In the genomic region with DNA sequence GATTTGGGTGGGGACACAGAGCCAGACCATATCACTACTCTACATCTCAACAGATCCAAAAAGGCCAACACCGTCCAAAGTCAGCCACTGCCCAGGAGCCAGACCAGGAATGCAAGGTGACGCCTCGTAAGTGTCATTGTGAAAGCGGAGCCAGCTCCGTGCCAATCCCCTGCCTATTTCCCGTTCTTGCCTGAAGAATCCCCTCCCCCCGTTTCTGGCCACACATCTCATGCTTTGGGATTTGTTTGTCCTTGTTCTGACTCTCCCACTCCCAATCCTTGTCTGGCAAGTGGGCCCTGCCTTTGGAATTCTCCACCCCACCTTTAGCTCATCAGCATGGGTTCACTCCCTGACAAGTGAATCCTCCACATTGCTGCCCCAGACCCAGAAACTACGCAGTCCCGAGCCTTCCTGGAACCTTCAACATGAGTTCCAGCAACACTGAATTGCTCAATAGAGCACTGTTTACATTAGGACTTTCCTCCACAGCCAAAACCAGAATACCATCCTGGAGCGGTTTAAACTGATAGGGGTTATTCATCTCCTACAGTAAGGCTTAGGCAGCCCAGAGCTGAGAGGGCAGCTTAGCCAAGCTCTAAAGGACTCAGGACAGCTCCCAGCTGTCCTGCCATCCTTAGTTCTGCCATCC, we compare ENCODE assay signal across 1 cellular context.
A peak's percentile ranks its signal among the peaks of the same experiment; 100 is the strongest.
TF ChIP-seq lines count a peak whose summit lies in the region.

No MANE protein-coding gene starts in this region.

TF ChIP-seq in HepG2, 621 proteins besides CTCF, POLR2A, EP300 and RAD21 (continued from another document and continues in another):
- no peak for TF ChIP-seq SETDB1 (CRISPR knock-in tag; IDR thresholded peaks at IDR 0.05; ENCODE audit: borderline replicate concordance)
- TF ChIP-seq GFI1 (CRISPR knock-in tag; IDR thresholded peaks at IDR 0.05; ENCODE audit: borderline replicate concordance), result 0 out of 2 replicates have a peak, but pooled peaks have one; percentile 35
- TF ChIP-seq HDAC1 (CRISPR knock-in tag; IDR thresholded peaks at IDR 0.05), result no peak
- TF ChIP-seq, protein P1, sequence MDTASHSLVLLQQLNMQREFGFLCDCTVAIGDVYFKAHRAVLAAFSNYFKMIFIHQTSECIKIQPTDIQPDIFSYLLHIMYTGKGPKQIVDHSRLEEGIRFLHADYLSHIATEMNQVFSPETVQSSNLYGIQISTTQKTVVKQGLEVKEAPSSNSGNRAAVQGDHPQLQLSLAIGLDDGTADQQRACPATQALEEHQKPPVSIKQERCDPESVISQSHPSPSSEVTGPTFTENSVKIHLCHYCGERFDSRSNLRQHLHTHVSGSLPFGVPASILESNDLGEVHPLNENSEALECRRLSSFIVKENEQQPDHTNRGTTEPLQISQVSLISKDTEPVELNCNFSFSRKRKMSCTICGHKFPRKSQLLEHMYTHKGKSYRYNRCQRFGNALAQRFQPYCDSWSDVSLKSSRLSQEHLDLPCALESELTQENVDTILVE (CRISPR knock-in tag; IDR thresholded peaks at IDR 0.05), result 0 out of 2 replicates have a peak, but pooled peaks have one; percentile 57
- no peak for TF ChIP-seq ZNF570 (CRISPR knock-in tag; IDR thresholded peaks at IDR 0.05; ENCODE audit: borderline replicate concordance)
- no peak for TF ChIP-seq TGIF2 (CRISPR knock-in tag; IDR thresholded peaks at IDR 0.05)
- 0 out of 2 replicates have a peak, but pooled peaks have one; percentile 44 for TF ChIP-seq ZGPAT (CRISPR knock-in tag; IDR thresholded peaks at IDR 0.05)
- TF ChIP-seq, protein P2, sequence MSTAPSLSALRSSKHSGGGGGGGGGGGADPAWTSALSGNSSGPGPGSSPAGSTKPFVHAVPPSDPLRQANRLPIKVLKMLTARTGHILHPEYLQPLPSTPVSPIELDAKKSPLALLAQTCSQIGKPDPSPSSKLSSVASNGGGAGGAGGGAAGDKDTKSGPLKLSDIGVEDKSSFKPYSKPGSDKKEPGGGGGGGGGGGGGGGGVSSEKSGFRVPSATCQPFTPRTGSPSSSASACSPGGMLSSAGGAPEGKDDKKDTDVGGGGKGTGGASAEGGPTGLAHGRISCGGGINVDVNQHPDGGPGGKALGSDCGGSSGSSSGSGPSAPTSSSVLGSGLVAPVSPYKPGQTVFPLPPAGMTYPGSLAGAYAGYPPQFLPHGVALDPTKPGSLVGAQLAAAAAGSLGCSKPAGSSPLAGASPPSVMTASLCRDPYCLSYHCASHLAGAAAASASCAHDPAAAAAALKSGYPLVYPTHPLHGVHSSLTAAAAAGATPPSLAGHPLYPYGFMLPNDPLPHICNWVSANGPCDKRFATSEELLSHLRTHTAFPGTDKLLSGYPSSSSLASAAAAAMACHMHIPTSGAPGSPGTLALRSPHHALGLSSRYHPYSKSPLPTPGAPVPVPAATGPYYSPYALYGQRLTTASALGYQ (CRISPR knock-in tag; IDR thresholded peaks at IDR 0.05), result no peak
- TF ChIP-seq ZNF644 (CRISPR knock-in tag; IDR thresholded peaks at IDR 0.05; ENCODE audit: low read depth), result peak; percentile 56
- no peak for TF ChIP-seq SOX6 (IDR thresholded peaks at IDR 0.05)
- no peak for TF ChIP-seq SOX6 (CRISPR knock-in tag; IDR thresholded peaks at IDR 0.05)
- TF ChIP-seq HNF1A (IDR thresholded peaks at IDR 0.05; ENCODE audit: low read depth), result no peak
- 0 out of 2 replicates have a peak, but pooled peaks have one; percentile 37 for TF ChIP-seq HNF1A (CRISPR knock-in tag; IDR thresholded peaks at IDR 0.05; ENCODE audit: borderline replicate concordance)
- no peak for TF ChIP-seq SRSF9 (IDR thresholded peaks at IDR 0.05; ENCODE audit: borderline replicate concordance, insufficient read depth, low read depth, low read length, poor library complexity, severe bottlenecking)
- 0 out of 2 replicates have a peak, but pooled peaks have one; percentile 28 for TF ChIP-seq ZNF792 (CRISPR knock-in tag; IDR thresholded peaks at IDR 0.05)
- TF ChIP-seq, protein P3, sequence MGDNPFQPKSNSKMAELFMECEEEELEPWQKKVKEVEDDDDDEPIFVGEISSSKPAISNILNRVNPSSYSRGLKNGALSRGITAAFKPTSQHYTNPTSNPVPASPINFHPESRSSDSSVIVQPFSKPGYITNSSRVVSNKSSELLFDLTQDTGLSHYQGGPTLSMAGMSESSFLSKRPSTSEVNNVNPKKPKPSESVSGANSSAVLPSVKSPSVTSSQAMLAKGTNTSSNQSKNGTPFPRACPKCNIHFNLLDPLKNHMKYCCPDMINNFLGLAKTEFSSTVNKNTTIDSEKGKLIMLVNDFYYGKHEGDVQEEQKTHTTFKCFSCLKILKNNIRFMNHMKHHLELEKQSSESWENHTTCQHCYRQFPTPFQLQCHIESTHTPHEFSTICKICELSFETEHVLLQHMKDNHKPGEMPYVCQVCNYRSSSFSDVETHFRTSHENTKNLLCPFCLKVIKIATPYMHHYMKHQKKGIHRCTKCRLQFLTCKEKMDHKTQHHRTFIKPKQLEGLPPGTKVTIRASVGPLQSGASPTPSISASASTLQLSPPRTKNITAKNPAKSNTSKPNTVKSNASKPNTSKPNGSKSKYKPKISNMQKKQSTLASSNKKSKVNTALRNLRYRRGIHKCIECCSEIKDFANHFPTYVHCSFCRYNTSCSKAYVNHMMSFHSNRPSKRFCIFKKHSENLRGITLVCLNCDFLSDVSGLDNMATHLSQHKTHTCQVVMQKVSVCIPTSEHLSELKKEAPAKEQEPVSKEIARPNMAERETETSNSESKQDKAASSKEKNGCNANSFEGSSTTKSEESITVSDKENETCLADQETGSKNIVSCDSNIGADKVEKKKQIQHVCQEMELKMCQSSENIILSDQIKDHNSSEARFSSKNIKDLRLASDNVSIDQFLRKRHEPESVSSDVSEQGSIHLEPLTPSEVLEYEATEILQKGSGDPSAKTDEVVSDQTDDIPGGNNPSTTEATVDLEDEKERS (CRISPR knock-in tag; IDR thresholded peaks at IDR 0.05), result 0 out of 2 replicates have a peak, but pooled peaks have one; percentile 30
- TF ChIP-seq ZNF816 (CRISPR knock-in tag; IDR thresholded peaks at IDR 0.05; ENCODE audit: borderline replicate concordance), result no peak
- TF ChIP-seq CBX5 (CRISPR knock-in tag; IDR thresholded peaks at IDR 0.05; ENCODE audit: borderline replicate concordance), result peak; percentile 51; the same call in 1 of the 2 replicates
- TF ChIP-seq ZBTB39 (CRISPR knock-in tag; IDR thresholded peaks at IDR 0.05), result no peak
- no peak for TF ChIP-seq ZFP37 (CRISPR knock-in tag; IDR thresholded peaks at IDR 0.05; ENCODE audit: borderline replicate concordance)
- TF ChIP-seq YEATS4 (CRISPR knock-in tag; IDR thresholded peaks at IDR 0.05; ENCODE audit: borderline replicate concordance), result no peak
- TF ChIP-seq POGK (CRISPR knock-in tag; conservative IDR thresholded peaks at IDR 0.05), result no peak
- TF ChIP-seq ZNF703 (CRISPR knock-in tag; IDR thresholded peaks at IDR 0.05; ENCODE audit: borderline replicate concordance), result no peak
- TF ChIP-seq ISL2 (CRISPR knock-in tag; IDR thresholded peaks at IDR 0.05), result 0 out of 2 replicates have a peak, but pooled peaks have one; percentile 18
- no peak for TF ChIP-seq TBP (CRISPR knock-in tag; IDR thresholded peaks at IDR 0.05)
- TF ChIP-seq ZNF567 (CRISPR knock-in tag; IDR thresholded peaks at IDR 0.05; ENCODE audit: borderline replicate concordance), result no peak
- TF ChIP-seq ZNF761 (CRISPR knock-in tag; conservative IDR thresholded peaks at IDR 0.05), result no peak
- peak; percentile 28; the same call in 1 of the 2 replicates for TF ChIP-seq ARID4A (CRISPR knock-in tag; IDR thresholded peaks at IDR 0.05; ENCODE audit: borderline replicate concordance)
- no peak for TF ChIP-seq RBM22 (optimal IDR thresholded peaks at IDR 0.05; ENCODE audit: low read length)
- TF ChIP-seq NR2F6 (IDR thresholded peaks at IDR 0.05), result no peak
- no peak for TF ChIP-seq NR2F6 (CRISPR knock-in tag; IDR thresholded peaks at IDR 0.05)
